Comparison of ENCODE assay signal across 8 cellular contexts in genomic region chr9:127423934-127424668, GRCh38. TPM values are rescaled to one million over a fixed set of nuclear protein-coding genes. Genes with fewer than 3 reads are reported as not detected.
DNase-seq lines count a peak whose midpoint lies in the region; ATAC-seq lines count a peak whose summit lies in the region.

TSS of gene ZNF79 (plus strand) at chr9:127424382. CDS start at chr9:127424788, 406 bp downstream.

- H3K27ac ChIP-seq in epithelial cell of prostate = peak within 1 kb of the TSS; percentile 86

- H3K4me1 ChIP-seq in mononuclear cell (ENCODE audit: insufficient read depth, low read length) = peaks cover 34% of the 10 kb centered on the region

- peak; percentile 77 for ATAC-seq in GM21717 (IDR thresholded peaks at IDR 0.05; ENCODE audit: unreplicated experiment)

- H3K27me3 ChIP-seq in mononuclear cell (ENCODE audit: insufficient read depth, low read length) = no peaks in the 10 kb centered on the region

- H3K9me3 ChIP-seq in mononuclear cell (ENCODE audit: low read depth, low read length) = no peaks in the 10 kb centered on the region

- peak; percentile 88 for DNase-seq in DMS153 treated with DMSO at 0.1 percent for 48 hours (lab: John Stamatoyannopoulos, UW; ENCODE audit: unreplicated experiment)
- DNase-seq in Jurkat, Clone E6-1 (ENCODE audit: low read depth, low spot score) = peak; percentile 83
- peak; percentile 52 for DNase-seq in OCI-M2 (lab: John Stamatoyannopoulos, UW; ENCODE audit: unreplicated experiment)
- DNase-seq in activated T-cell treated with anti-CD3 and anti-CD28 coated beads for 24 hours (ENCODE audit: low read depth) = peak; percentile 88
- peak; percentile 74 for DNase-seq in epithelial cell of prostate (ENCODE audit: low read depth, low spot score)
- peak; percentile 82 to 84 for DNase-seq in stimulated activated CD8-positive, alpha-beta memory T cell treated with anti-CD3 and anti-CD28 coated beads, Interleukin-2, amount 100 ng/mL, for 1 hour (ENCODE audit: low read depth in 2 of 2)

- peak within 1 kb of the TSS; percentile 94 for H3K4me3 ChIP-seq in Jurkat, Clone E6-1 (ENCODE audit: low read length)
- peak within 1 kb of the TSS; percentile 83 for H3K4me3 ChIP-seq in mononuclear cell (ENCODE audit: low read length)

RNA-seq across cellular contexts. Expression of gene ZNF79, which starts in this region (rescaled TPM):
- 4.9 TPM for polyA plus RNA-seq in Jurkat, Clone E6-1 (2012; ENCODE audit: insufficient read depth, insufficient read length)
- 9.7 TPM for total RNA-seq in mononuclear cell

Comparison
In these comparisons a context has a peak if more than half of its experiments do, and no peak if none do; other contexts are left out.
1. Peak in every context shown above with its lines: DNase-seq, ATAC-seq, H3K4me3 ChIP-seq and H3K27ac ChIP-seq.